Comparison of ENCODE assay signal across 1 cellular context in genomic region chr20:40667503-40667902, GRCh38.
TF ChIP-seq lines count a peak whose summit lies in the region.

No MANE protein-coding gene starts in this region.

TF ChIP-seq in H1, 55 proteins besides CTCF, POLR2A, EP300 and RAD21 (continued from another document):
- TF ChIP-seq EGR1 (IDR thresholded peaks at IDR 0.05; ENCODE audit: borderline replicate concordance, low read depth, low read length) = no peak
- no peak for TF ChIP-seq SIRT6 (IDR thresholded peaks at IDR 0.05; ENCODE audit: low read length)
- no peak for TF ChIP-seq CBX8 (IDR thresholded peaks at IDR 0.05; ENCODE audit: borderline replicate concordance, low read depth, low read length)
- TF ChIP-seq TAF7 (optimal IDR thresholded peaks at IDR 0.05; ENCODE audit: borderline replicate concordance, low read depth, low read length) = no peak
- TF ChIP-seq SRF (IDR thresholded peaks at IDR 0.05; ENCODE audit: low read depth, low read length) = no peak
- no peak for TF ChIP-seq YY1 (IDR thresholded peaks at IDR 0.05; ENCODE audit: low read depth, low read length)
- TF ChIP-seq SAP30 (IDR thresholded peaks at IDR 0.05; ENCODE audit: insufficient read depth, insufficient replicate concordance, low read length) = no peak
